15 cellular contexts compared by ENCODE assay signal in genomic region chr2:236236559-236237450, GRCh38. TPM values are rescaled to one million over a fixed set of nuclear protein-coding genes. Genes with fewer than 3 reads are reported as not detected.
A peak's percentile ranks its signal among the peaks of the same experiment; 100 is the strongest.
DNase-seq lines count a peak whose midpoint lies in the region; ATAC-seq and TF ChIP-seq lines count a peak whose summit lies in the region.
"Had no signal": no experiment of that assay in that cellular context is flagged by ENCODE, and none has a peak within 500 bp of the region (broad histone marks: within the 10 kb centered on the region; RNA-seq: fewer than 3 reads in every experiment).

No MANE protein-coding gene starts in this region.

- peaks cover 68% of the 10 kb centered on the region for H3K27me3 Mint-ChIP-seq in WTC11 (ENCODE audit: low read depth)

- H3K27ac ChIP-seq in hepatocyte (no peak overlapping the region), psoas muscle (no peak overlapping the region)

- CTCF ChIA-PET in WTC11 (lab: Charles Lee), result interaction anchor here (0.6 to 3.4 kb wide), 3 partner anchors 9 to 59 kb away, joined by 3 to 14 read pairs (median 4); no protein-coding TSS in a partner anchor

- peak; percentile 52 for DNase-seq in D341Med (ENCODE audit: low spot score)
- no peak for DNase-seq in WTC11 (ENCODE audit: low spot score)
- no peak for DNase-seq in hepatocyte (ENCODE audit: low spot score)
- no peak for DNase-seq in psoas muscle
- no peak for DNase-seq in NCI-H774 (lab: John Stamatoyannopoulos, UW)
- no peak for DNase-seq in NCI-H1930 (lab: John Stamatoyannopoulos, UW)
- DNase-seq in G401 (ENCODE audit: low spot score), result no peak
- DNase-seq: activated CD4-positive, alpha-beta memory T cell treated with anti-CD3 and anti-CD28 coated beads, Interleukin-2, amount 10 ng/mL, durations not matched to agents 7 days and 5 days; activated naive CD4-positive, alpha-beta T cell; CD4-positive, alpha-beta T cell; effector CD4-positive, alpha-beta T cell; GOT3; NCI-H187 treated with DMSO at 0.1 percent for 48 hours had no signal

- TF ChIP-seq CTCF in WTC11 (IDR thresholded peaks at IDR 0.05) (no peak), hepatocyte (IDR thresholded peaks at IDR 0.05; ENCODE audit: poor library complexity) (peak; percentile 12), psoas muscle (IDR thresholded peaks at IDR 0.05) (peak; percentile 13)

- H3K4me1 Mint-ChIP-seq in WTC11, result peaks cover 39% of the 10 kb centered on the region
- H3K4me1 Mint-ChIP-seq: activated CD4-positive, alpha-beta memory T cell treated with anti-CD3 and anti-CD28 coated beads, Interleukin-2, amount 10 ng/mL, durations not matched to agents 7 days and 5 days had no signal

- in situ Hi-C loops in G401 (cut with HindIII; ENCODE audit: low sequenced_read_pairs), result no loop called here

- no peaks in the 10 kb centered on the region for H4K20me1 ChIP-seq in hepatocyte (ENCODE audit: insufficient read depth, poor library complexity, severe bottlenecking)

- no peaks in the 10 kb centered on the region for H3K36me3 Mint-ChIP-seq in WTC11

- H3K9me2 ChIP-seq in hepatocyte (replicated peaks; ENCODE audit: insufficient read depth), result no peaks in the 10 kb centered on the region

- WGBS in hepatocyte (ENCODE audit: low lambda C conversion rate, missing lambda C conversion rate), result 17% methylated on average over 56 of the region's 73 CpGs
- 2 to 7% (median 4%) methylated on average over 41 to 73 of the region's 73 CpGs for WGBS in psoas muscle, 3 donors

- H3K9me3 ChIP-seq in hepatocyte (ENCODE audit: low read depth) (no peaks in the 10 kb centered on the region), psoas muscle (no peaks in the 10 kb centered on the region)

- H3K4me3 ChIP-seq in hepatocyte (no peak overlapping the region), psoas muscle (peak overlapping the region; percentile 67)

- H3K4me3 Mint-ChIP-seq in WTC11, result peak overlapping the region; percentile 75
- H3K4me3 Mint-ChIP-seq: activated CD4-positive, alpha-beta memory T cell treated with anti-CD3 and anti-CD28 coated beads, Interleukin-2, amount 10 ng/mL, durations not matched to agents 7 days and 5 days; CD4-positive, alpha-beta T cell had no signal

- H3K27ac Mint-ChIP-seq in WTC11, result no peak overlapping the region
- H3K27ac Mint-ChIP-seq: activated CD4-positive, alpha-beta memory T cell treated with anti-CD3 and anti-CD28 coated beads, Interleukin-2, amount 10 ng/mL, durations not matched to agents 7 days and 5 days; CD4-positive, alpha-beta T cell had no signal

- H3K9me3 Mint-ChIP-seq in WTC11, result peaks cover 17% of the 10 kb centered on the region
- H3K9me3 Mint-ChIP-seq: activated CD4-positive, alpha-beta memory T cell treated with anti-CD3 and anti-CD28 coated beads, Interleukin-2, amount 10 ng/mL, durations not matched to agents 7 days and 5 days had no signal

- H3K79me2 ChIP-seq in hepatocyte, result no peaks in the 10 kb centered on the region

- intact Hi-C loops in psoas muscle (cut with DNase I), result no loop called here

- H3K4me1 ChIP-seq in hepatocyte (ENCODE audit: insufficient read depth) (peaks cover 7% of the 10 kb centered on the region), psoas muscle (peaks cover 19% of the 10 kb centered on the region)

- POLR2A ChIA-PET in WTC11 (lab: Charles Lee), result no interaction called here

- no peak overlapping the region for H2AFZ ChIP-seq in hepatocyte

- H3K36me3 ChIP-seq in hepatocyte (replicated peaks; ENCODE audit: insufficient read depth, low read depth), result no peaks in the 10 kb centered on the region
- H3K36me3 ChIP-seq in psoas muscle (ENCODE audit: insufficient read depth in 1 of 2, low read depth in 1 of 2), result no peaks in the 10 kb centered on the region

- H3K27me3 ChIP-seq in hepatocyte (peaks cover 75% of the 10 kb centered on the region), psoas muscle (ENCODE audit: insufficient read depth in 3 of 3, low read length in 2 of 3) (peaks cover 0 to 12% (median 0%) of the 10 kb centered on the region in 3 donors)

- no peak for ATAC-seq in WTC11
- no peak for ATAC-seq in psoas muscle
- no peak for ATAC-seq in GM18517 (IDR thresholded peaks at IDR 0.05; ENCODE audit: unreplicated experiment)

- H3K4me2 ChIP-seq in hepatocyte, result peak overlapping the region; percentile 72

TF ChIP-seq in WTC11, 78 proteins besides CTCF, POLR2A, EP300 and RAD21 (continues in another document):
- TF ChIP-seq TP53 (CRISPR knock-in tag; IDR thresholded peaks at IDR 0.05) (no peak), TEAD4 (CRISPR knock-in tag; IDR thresholded peaks at IDR 0.05) (no peak), ZNF423 (CRISPR knock-in tag; IDR thresholded peaks at IDR 0.05) (no peak), GTF2I (CRISPR knock-in tag; conservative IDR thresholded peaks at IDR 0.05) (no peak), TEAD1 (CRISPR knock-in tag; IDR thresholded peaks at IDR 0.05) (no peak), ZNF425 (CRISPR knock-in tag; conservative IDR thresholded peaks at IDR 0.05) (no peak), E2F5 (CRISPR knock-in tag; IDR thresholded peaks at IDR 0.05) (no peak), AFF4 (CRISPR knock-in tag; IDR thresholded peaks at IDR 0.05; ENCODE audit: borderline replicate concordance) (no peak), IRF1 (CRISPR knock-in tag; IDR thresholded peaks at IDR 0.05) (no peak), NR2C2 (CRISPR knock-in tag; IDR thresholded peaks at IDR 0.05) (no peak), RELA (CRISPR knock-in tag; IDR thresholded peaks at IDR 0.05; ENCODE audit: borderline replicate concordance) (no peak), GABPB1 (CRISPR knock-in tag; IDR thresholded peaks at IDR 0.05) (no peak)

RNA-seq across cellular contexts. Expression of gene ASB18, which starts 27.4 kb away (rescaled TPM):
- total RNA-seq in WTC11 (2021) (not detected in 3 replicates), hepatocyte (not detected in 2 replicates), psoas muscle (1 to 10 TPM in 3 of 4 donors, under 1 TPM in 1; 0.54 to 9.3 (median 1.9) TPM)
- polyA plus RNA-seq in hepatocyte (not detected in 2 replicates), psoas muscle (1 to 10 TPM in 1 of 3 donors, under 1 TPM in 2; 0.04 to 1.1 (median 0.21) TPM)
- total RNA-seq in G401 (2014; rRNA removed; shearing (Covaris generic)), result not detected in 2 replicates
- total RNA-seq: activated CD4-positive, alpha-beta memory T cell treated with anti-CD3 and anti-CD28 coated beads, Interleukin-2, amount 10 ng/mL, durations not matched to agents 7 days and 5 days; CD4-positive, alpha-beta T cell; T-helper 1 cell treated with Interleukin-12 subunit alpha and Interleukin-12 subunit beta and Interleukin-4 antibody, amounts not matched to agents 30 ng/mL and 1 ng/mL, for 36 hours had no signal
